15 cellular contexts compared by ENCODE assay signal in the genomic region with DNA sequence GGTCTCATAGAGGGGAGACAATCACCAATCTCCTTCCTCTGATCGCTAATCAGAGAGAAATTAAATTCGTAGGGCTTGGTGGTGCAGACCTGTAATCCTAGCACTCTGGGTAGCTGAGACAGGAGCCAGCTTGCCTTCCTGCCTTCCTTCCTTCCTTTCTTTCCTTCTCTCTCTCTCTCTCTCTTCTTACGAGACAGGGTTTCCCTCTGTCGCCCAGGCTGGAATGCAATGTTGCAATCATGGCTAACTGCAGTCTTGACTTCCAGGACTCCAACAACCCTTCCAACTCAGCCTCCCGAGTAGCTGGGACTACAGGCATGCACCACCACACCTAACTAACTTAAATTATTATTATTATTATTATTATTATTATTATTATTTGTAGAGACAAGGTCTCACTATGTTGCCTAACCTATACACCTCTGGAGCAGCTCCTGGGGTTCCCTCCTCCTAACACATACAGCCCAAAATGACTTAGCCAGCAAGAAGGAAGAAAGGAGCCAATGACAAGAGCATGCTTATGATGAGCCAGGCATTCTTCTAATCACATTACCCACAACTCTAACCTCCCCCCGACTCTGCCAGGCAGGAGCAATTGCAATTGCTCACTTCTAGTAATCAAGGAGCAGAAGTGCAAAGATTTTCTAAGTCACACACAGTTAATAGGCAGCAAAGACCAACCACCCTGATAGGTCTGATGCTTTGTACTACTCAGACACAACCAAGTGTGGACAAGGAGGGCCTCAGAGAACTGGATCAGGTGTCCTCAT.
DNase-seq lines count a peak whose midpoint lies in the region; ATAC-seq, FAIRE-seq and TF ChIP-seq lines count a peak whose summit lies in the region.
"Had no signal": no experiment of that assay in that cellular context is flagged by ENCODE, and none has a peak within 500 bp of the region (broad histone marks: within the 10 kb centered on the region; RNA-seq: fewer than 3 reads in every experiment).

No MANE protein-coding gene starts in this region.

- H3K4me3 ChIP-seq in astrocyte (ENCODE audit: insufficient read depth, low read depth, low read length) = no peak overlapping the region
- H3K4me3 ChIP-seq in fibroblast of villous mesenchyme (ENCODE audit: low read depth, low read length) = no peak overlapping the region
- H3K4me3 ChIP-seq in tibial nerve = no peak overlapping the region
- no peak overlapping the region for H3K4me3 ChIP-seq in upper lobe of right lung
- H3K4me3 ChIP-seq in Caco-2 (ENCODE audit: low read depth, low read length) = no peak overlapping the region

- H3K4me3 Mint-ChIP-seq in astrocyte (ENCODE audit: unreplicated experiment) = no peak overlapping the region
- H3K4me3 Mint-ChIP-seq in Caco-2 (ENCODE audit: unreplicated experiment) = no peak overlapping the region
- H3K4me3 Mint-ChIP-seq: activated CD8-positive, alpha-beta T cell treated with anti-CD3 and anti-CD28 coated beads, Interleukin-2, amount 10 ng/mL, durations not matched to agents 7 days and 5 days; activated naive CD8-positive, alpha-beta T cell treated with anti-CD3 and anti-CD28 coated beads, Interleukin-2, amount 50 U/mL, for 24 hours; activated T-helper 1 cell treated with anti-CD3 and anti-CD28 coated beads, Interleukin-12 subunit alpha, Interleukin-12 subunit beta, Interleukin-2, Interleukin-4 antibody, amounts not matched to agents 30 ng/mL and 10 ng/mL and 1 ng/mL, durations not matched to agents 14 hours and 24 hours and 36 hours had no signal

- H3K27ac Mint-ChIP-seq in astrocyte (ENCODE audit: unreplicated experiment) (peak overlapping the region; percentile 84), Caco-2 (ENCODE audit: unreplicated experiment) (no peak overlapping the region)
- H3K27ac Mint-ChIP-seq: activated CD8-positive, alpha-beta T cell treated with anti-CD3 and anti-CD28 coated beads, Interleukin-2, amount 10 ng/mL, durations not matched to agents 7 days and 5 days; activated naive CD8-positive, alpha-beta T cell treated with anti-CD3 and anti-CD28 coated beads, Interleukin-2, amount 50 U/mL, for 24 hours; activated T-helper 1 cell treated with anti-CD3 and anti-CD28 coated beads, Interleukin-12 subunit alpha, Interleukin-12 subunit beta, Interleukin-2, Interleukin-4 antibody, amounts not matched to agents 30 ng/mL and 10 ng/mL and 1 ng/mL, durations not matched to agents 14 hours and 24 hours and 36 hours had no signal

- H4K20me1 ChIP-seq in astrocyte (ENCODE audit: insufficient read depth, low read length) = no peaks in the 10 kb centered on the region

- H3K9ac ChIP-seq in astrocyte (ENCODE audit: low read length) = peak overlapping the region; percentile 63

- DNase-seq in HCEC 1CT = peak; percentile 85
- DNase-seq in astrocyte (ENCODE audit: low read depth) = peak; percentile 59
- DNase-seq in fibroblast of villous mesenchyme (ENCODE audit: low read depth) = peak; percentile 66
- DNase-seq in tibial nerve (ENCODE audit: low spot score in 2 of 2) = no peak
- no peak for DNase-seq in upper lobe of right lung
- DNase-seq in Caco-2 = no peak
- no peak for DNase-seq in stimulated activated CD4-positive, alpha-beta T cell treated with anti-CD3 and anti-CD28 coated beads, Interleukin-4, amount 100 ng/mL, for 1 hour
- DNase-seq: activated CD8-positive, alpha-beta T cell treated with anti-CD3 and anti-CD28 coated beads, Interleukin-2, amount 10 ng/mL, durations not matched to agents 7 days and 5 days; activated naive CD8-positive, alpha-beta T cell treated with anti-CD3 and anti-CD28 coated beads, Interleukin-2, amount 50 U/mL, for 24 hours; cerebellar nuclear complex; DMS79; NCI-H1105; retina had no signal

- H3K4me2 ChIP-seq in astrocyte (ENCODE audit: low read length) = peak overlapping the region; percentile 9

- 90 to 94% methylated on average over 6 of the region's 6 CpGs for WGBS in tibial nerve, 2 donors

- POLR2A ChIA-PET in Caco-2 (lab: Charles Lee) = no interaction called here

- H2AFZ ChIP-seq in astrocyte (ENCODE audit: low read depth, low read length) = no peak overlapping the region

- CTCF ChIA-PET in Caco-2 (lab: Charles Lee) = no interaction called here

- TF ChIP-seq EP300 in tibial nerve (IDR thresholded peaks at IDR 0.05) = no peak

- H3K9me3 ChIP-seq in astrocyte (ENCODE audit: insufficient read depth, low read depth, low read length) (no peaks in the 10 kb centered on the region), tibial nerve (no peaks in the 10 kb centered on the region), upper lobe of right lung (no peaks in the 10 kb centered on the region), Caco-2 (no peaks in the 10 kb centered on the region)

- H3K4me1 Mint-ChIP-seq in astrocyte (ENCODE audit: low read depth, unreplicated experiment) (peaks cover 15% of the 10 kb centered on the region), Caco-2 (ENCODE audit: low read depth, unreplicated experiment) (no peaks in the 10 kb centered on the region)
- H3K4me1 Mint-ChIP-seq: activated naive CD8-positive, alpha-beta T cell treated with anti-CD3 and anti-CD28 coated beads, Interleukin-2, amount 50 U/mL, for 24 hours had no signal

- H3K9me3 Mint-ChIP-seq in astrocyte (ENCODE audit: unreplicated experiment) (peaks cover 6% of the 10 kb centered on the region), Caco-2 (ENCODE audit: unreplicated experiment) (no peaks in the 10 kb centered on the region)
- H3K9me3 Mint-ChIP-seq: activated naive CD8-positive, alpha-beta T cell treated with anti-CD3 and anti-CD28 coated beads, Interleukin-2, amount 50 U/mL, for 24 hours; activated T-helper 1 cell treated with anti-CD3 and anti-CD28 coated beads, Interleukin-12 subunit alpha, Interleukin-12 subunit beta, Interleukin-2, Interleukin-4 antibody, amounts not matched to agents 30 ng/mL and 10 ng/mL and 1 ng/mL, durations not matched to agents 14 hours and 24 hours and 36 hours had no signal

- H3K27me3 Mint-ChIP-seq in astrocyte (ENCODE audit: low read depth, unreplicated experiment) = no peaks in the 10 kb centered on the region
- no peaks in the 10 kb centered on the region for H3K27me3 Mint-ChIP-seq in Caco-2 (ENCODE audit: insufficient read depth, unreplicated experiment)
- H3K27me3 Mint-ChIP-seq: activated naive CD8-positive, alpha-beta T cell treated with anti-CD3 and anti-CD28 coated beads, Interleukin-2, amount 50 U/mL, for 24 hours had no signal

- H3K36me3 ChIP-seq in astrocyte (ENCODE audit: insufficient read depth, low read length) = no peaks in the 10 kb centered on the region
- H3K36me3 ChIP-seq in tibial nerve = no peaks in the 10 kb centered on the region
- no peaks in the 10 kb centered on the region for H3K36me3 ChIP-seq in upper lobe of right lung
- no peaks in the 10 kb centered on the region for H3K36me3 ChIP-seq in Caco-2 (ENCODE audit: control insufficient read depth, insufficient read depth, low read length)

- TF ChIP-seq POLR2A in tibial nerve (IDR thresholded peaks at IDR 0.05) = no peak

- no peaks in the 10 kb centered on the region for H3K27me3 ChIP-seq in astrocyte (ENCODE audit: insufficient read depth, low read length)
- H3K27me3 ChIP-seq in tibial nerve = no peaks in the 10 kb centered on the region
- H3K27me3 ChIP-seq in upper lobe of right lung = no peaks in the 10 kb centered on the region
- H3K27me3 ChIP-seq in Caco-2 (replicated peaks; ENCODE audit: control insufficient read depth, insufficient read depth, low read length) = no peaks in the 10 kb centered on the region

- ATAC-seq in upper lobe of right lung = no peak
- ATAC-seq: activated CD8-positive, alpha-beta T cell treated with anti-CD3 and anti-CD28 coated beads, Interleukin-2, amount 10 ng/mL, durations not matched to agents 7 days and 5 days; activated naive CD8-positive, alpha-beta T cell treated with anti-CD3 and anti-CD28 coated beads, Interleukin-2, amount 50 U/mL, for 24 hours had no signal

- no peak for FAIRE-seq in astrocyte (lab: Jason Lieb, UNC)

- intact Hi-C loops in upper lobe of right lung (cut with DNase I) = no loop called here
- intact Hi-C loops in Caco-2 (cut with micrococcal nuclease; ENCODE audit: unreplicated experiment) = no loop called here

- H3K36me3 Mint-ChIP-seq in astrocyte (ENCODE audit: low read depth, unreplicated experiment) = no peaks in the 10 kb centered on the region
- H3K36me3 Mint-ChIP-seq in Caco-2 (ENCODE audit: insufficient read depth, unreplicated experiment) = no peaks in the 10 kb centered on the region

- H3K79me2 ChIP-seq in astrocyte (ENCODE audit: insufficient read depth, low read length) = no peaks in the 10 kb centered on the region

- BruUV-seq in Caco-2 (replicated peaks; lab: Mats Ljungman, UMichigan) = no TSS peak

- H3K4me1 ChIP-seq in astrocyte (ENCODE audit: insufficient read depth, low read length) (peaks cover 30% of the 10 kb centered on the region), tibial nerve (peaks cover 0 to 15% (median 7%) of the 10 kb centered on the region in 4 donors), upper lobe of right lung (peaks cover 15% of the 10 kb centered on the region), Caco-2 (no peaks in the 10 kb centered on the region)

- H3K27ac ChIP-seq in astrocyte (ENCODE audit: low read depth, low read length) (peak overlapping the region; percentile 90), tibial nerve (peak overlapping the region; percentile 53 to 84 (median 67)), upper lobe of right lung (no peak overlapping the region)
- H3K27ac ChIP-seq: C4-2B had no signal

- no peak for TF ChIP-seq CTCF in astrocyte (IDR thresholded peaks at IDR 0.05; ENCODE audit: insufficient read depth, low read depth, low read length)
- no peak for TF ChIP-seq CTCF in fibroblast of villous mesenchyme (IDR thresholded peaks at IDR 0.05; ENCODE audit: insufficient read depth, low read depth, low read length)
- no peak for TF ChIP-seq CTCF in tibial nerve (IDR thresholded peaks at IDR 0.05)
- no peak for TF ChIP-seq CTCF in upper lobe of right lung (IDR thresholded peaks at IDR 0.05)
- TF ChIP-seq CTCF in Caco-2 (IDR thresholded peaks at IDR 0.05; ENCODE audit: insufficient read depth in 1 of 2, low read depth in 1 of 2, low read length in 1 of 2, severe bottlenecking in 1 of 2, unreplicated experiment in 1 of 2) = no peak

Comparison
In these comparisons a context has a peak if more than half of its experiments do, and no peak if none do; other contexts are left out.
1. DNase-seq: peak in HCEC 1CT (single experiment), astrocyte (single experiment) and fibroblast of villous mesenchyme (single experiment); none in tibial nerve (0 of 2), upper lobe of right lung (single experiment), Caco-2 (0 of 2) and stimulated activated CD4-positive, alpha-beta T cell treated with anti-CD3 and anti-CD28 coated beads, Interleukin-4, amount 100 ng/mL, for 1 hour (single experiment).